In genomic region chr20:6685181-6685582, GRCh38 we compare ENCODE assay signal across 23 cellular contexts.
DNase-seq lines count a peak whose midpoint lies in the region; ATAC-seq, FAIRE-seq and TF ChIP-seq lines count a peak whose summit lies in the region.
"Had no signal": no experiment of that assay in that cellular context is flagged by ENCODE, and none has a peak within 500 bp of the region (broad histone marks: within the 10 kb centered on the region; RNA-seq: fewer than 3 reads in every experiment).

No MANE protein-coding gene starts in this region.

- H3K9me3 ChIP-seq in astrocyte (ENCODE audit: insufficient read depth, low read depth, low read length) = no peaks in the 10 kb centered on the region
- H3K9me3 ChIP-seq: A549, gastrocnemius medialis, spleen had no signal

- no peak overlapping the region for H2AFZ ChIP-seq in astrocyte (ENCODE audit: low read depth, low read length)

- peak overlapping the region; percentile 35 for H3K4me2 ChIP-seq in astrocyte (ENCODE audit: low read length)
- H3K4me2 ChIP-seq: A549 had no signal

- H3K36me3 Mint-ChIP-seq in astrocyte (ENCODE audit: low read depth, unreplicated experiment) = no peaks in the 10 kb centered on the region
- no peaks in the 10 kb centered on the region for H3K36me3 Mint-ChIP-seq in activated naive CD4-positive, alpha-beta T cell treated with anti-CD3 and anti-CD28 coated beads, Interleukin-2, amount 50 U/mL, for 72 hours
- H3K36me3 Mint-ChIP-seq: T-cell had no signal

- no peak for ATAC-seq in left lobe of liver
- no peak for ATAC-seq in activated naive CD4-positive, alpha-beta T cell treated with anti-CD3 and anti-CD28 coated beads, Interleukin-2, amount 50 U/mL, for 72 hours
- ATAC-seq: A549; activated CD8-positive, alpha-beta T cell treated with anti-CD3 and anti-CD28 coated beads, Interleukin-2, amount 10 ng/mL, durations not matched to agents 7 days and 5 days; gastrocnemius medialis; T-cell had no signal

- peaks cover 3% of the 10 kb centered on the region for H3K27me3 Mint-ChIP-seq in astrocyte (ENCODE audit: low read depth, unreplicated experiment)
- H3K27me3 Mint-ChIP-seq: activated T-cell treated with anti-CD3 and anti-CD28 coated beads, Interleukin-2, amount 50 U/mL, for 24 hours; T-cell had no signal

- H3K4me3 ChIP-seq in astrocyte (ENCODE audit: insufficient read depth, low read depth, low read length) = no peak overlapping the region
- H3K4me3 ChIP-seq: A549, gastrocnemius medialis, spleen had no signal

- no peak for TF ChIP-seq CTCF in astrocyte (IDR thresholded peaks at IDR 0.05; ENCODE audit: insufficient read depth, low read depth, low read length)

- H3K4me1 Mint-ChIP-seq in astrocyte (ENCODE audit: low read depth, unreplicated experiment) = peaks cover 15% of the 10 kb centered on the region
- H3K4me1 Mint-ChIP-seq: T-cell had no signal

- H3K27me3 ChIP-seq in astrocyte (ENCODE audit: insufficient read depth, low read length) = peaks cover 3% of the 10 kb centered on the region
- H3K27me3 ChIP-seq: gastrocnemius medialis, spleen had no signal

- no peak for FAIRE-seq in astrocyte (lab: Jason Lieb, UNC)
- FAIRE-seq: A549, urothelium cell line had no signal

- H3K4me3 Mint-ChIP-seq in astrocyte (ENCODE audit: unreplicated experiment) = no peak overlapping the region
- H3K4me3 Mint-ChIP-seq: activated CD8-positive, alpha-beta T cell treated with anti-CD3 and anti-CD28 coated beads, Interleukin-2, amount 10 ng/mL, durations not matched to agents 7 days and 5 days; activated naive CD4-positive, alpha-beta T cell treated with anti-CD3 and anti-CD28 coated beads for 36 hours; activated T-cell treated with anti-CD3 and anti-CD28 coated beads, Interleukin-2, amount 50 U/mL, for 24 hours; HFFc6; T-cell had no signal

- no peaks in the 10 kb centered on the region for H3K4me1 ChIP-seq in astrocyte (ENCODE audit: insufficient read depth, low read length)
- H3K4me1 ChIP-seq: A549, gastrocnemius medialis, spleen had no signal

- H3K27ac ChIP-seq in astrocyte (ENCODE audit: low read depth, low read length) = peak overlapping the region; percentile 41
- H3K27ac ChIP-seq: A549, gastrocnemius medialis, spleen had no signal

- DNase-seq in AG08395 (ENCODE audit: low spot score) = peak; percentile 34
- peak; percentile 41 for DNase-seq in LoVo (ENCODE audit: low spot score)
- DNase-seq in astrocyte (ENCODE audit: low read depth) = peak; percentile 31
- peak; percentile 39 for DNase-seq in iris pigment epithelial cell (ENCODE audit: low read depth)
- DNase-seq in left lobe of liver (ENCODE audit: low spot score) = no peak
- DNase-seq in AML-193 (lab: John Stamatoyannopoulos, UW) = no peak
- DNase-seq in GF-D8 (lab: John Stamatoyannopoulos, UW) = no peak
- no peak for DNase-seq in activated naive CD4-positive, alpha-beta T cell treated with anti-CD3 and anti-CD28 coated beads, Interleukin-2, amount 50 U/mL, for 72 hours (ENCODE audit: low spot score in 2 of 2)
- DNase-seq: activated CD8-positive, alpha-beta T cell treated with anti-CD3 and anti-CD28 coated beads, Interleukin-2, amount 10 ng/mL, durations not matched to agents 7 days and 5 days; activated naive CD4-positive, alpha-beta T cell treated with anti-CD3 and anti-CD28 coated beads for 36 hours; activated T-cell treated with anti-CD3 and anti-CD28 coated beads, Interleukin-2, amount 50 U/mL, for 24 hours; aorta; C1 segment of cervical spinal cord; gastrocnemius medialis; HFFc6; NCI-H187 treated with DMSO at 0.1 percent for 48 hours; NCI-H446 treated with DMSO at 0.1 percent for 48 hours; Right ventricle myocardium superior; spleen; stimulated activated CD4-positive, alpha-beta T cell treated with anti-CD3 and anti-CD28 coated beads, Interleukin-4, amount 100 ng/mL, for 4 hours; T-cell had no signal

- H3K27ac Mint-ChIP-seq in astrocyte (ENCODE audit: unreplicated experiment) = peak overlapping the region; percentile 30
- H3K27ac Mint-ChIP-seq in activated naive CD4-positive, alpha-beta T cell treated with anti-CD3 and anti-CD28 coated beads, Interleukin-2, amount 50 U/mL, for 72 hours = no peak overlapping the region
- H3K27ac Mint-ChIP-seq: activated CD8-positive, alpha-beta T cell treated with anti-CD3 and anti-CD28 coated beads, Interleukin-2, amount 10 ng/mL, durations not matched to agents 7 days and 5 days; activated naive CD4-positive, alpha-beta T cell treated with anti-CD3 and anti-CD28 coated beads for 36 hours; activated T-cell treated with anti-CD3 and anti-CD28 coated beads, Interleukin-2, amount 50 U/mL, for 24 hours; HFFc6; T-cell had no signal

- H3K36me3 ChIP-seq in astrocyte (ENCODE audit: insufficient read depth, low read length) = no peaks in the 10 kb centered on the region
- H3K36me3 ChIP-seq: gastrocnemius medialis, spleen had no signal

- H3K9me3 Mint-ChIP-seq in astrocyte (ENCODE audit: unreplicated experiment) = no peaks in the 10 kb centered on the region
- H3K9me3 Mint-ChIP-seq in activated naive CD4-positive, alpha-beta T cell treated with anti-CD3 and anti-CD28 coated beads, Interleukin-2, amount 50 U/mL, for 72 hours = peaks cover 8 to 13% of the 10 kb centered on the region in 2 donors
- H3K9me3 Mint-ChIP-seq: activated naive CD4-positive, alpha-beta T cell treated with anti-CD3 and anti-CD28 coated beads for 36 hours had no signal

- no peak overlapping the region for H3K9ac ChIP-seq in astrocyte (ENCODE audit: low read length)

- no peaks in the 10 kb centered on the region for H3K79me2 ChIP-seq in astrocyte (ENCODE audit: insufficient read depth, low read length)

- no peaks in the 10 kb centered on the region for H4K20me1 ChIP-seq in astrocyte (ENCODE audit: insufficient read depth, low read length)

Comparison
In these comparisons a context has a peak if more than half of its experiments do, and no peak if none do; other contexts are left out.
1. DNase-seq: peak in AG08395 (single experiment), LoVo (single experiment), astrocyte (single experiment) and iris pigment epithelial cell (single experiment); none in left lobe of liver (single experiment), AML-193 (0 of 2), GF-D8 (single experiment) and activated naive CD4-positive, alpha-beta T cell treated with anti-CD3 and anti-CD28 coated beads, Interleukin-2, amount 50 U/mL, for 72 hours (0 of 2).